In genomic region chr7:7498881-7499280, GRCh38 we compare ENCODE assay signal across 19 cellular contexts. TPM values are rescaled to one million over a fixed set of nuclear protein-coding genes. Genes with fewer than 3 reads are reported as not detected.
"Had no signal": no experiment of that assay in that cellular context is flagged by ENCODE, and none has a peak within 500 bp of the region (broad histone marks: within the 10 kb centered on the region; RNA-seq: fewer than 3 reads in every experiment).

No MANE protein-coding gene starts in this region.

- H3K4me1 ChIP-seq: colonic mucosa, gastrocnemius medialis, heart right ventricle, left lung had no signal

- H3K27me3 ChIP-seq: colonic mucosa, gastrocnemius medialis, heart right ventricle, left lung had no signal

- ATAC-seq: activated T-helper 17 cell treated with anti-CD3 and anti-CD28 coated beads, Interleukin-2, amount 50 U/mL, for 72 hours; gastrocnemius medialis; heart right ventricle; left lung; stimulated activated naive CD8-positive, alpha-beta T cell treated with anti-CD3 and anti-CD28 coated beads, Interleukin-15, amount 100 ng/mL, for 72 hours had no signal

- H3K4me3 ChIP-seq: colonic mucosa, gastrocnemius medialis, heart right ventricle, left lung, skin epidermis, thoracic aorta had no signal

- H3K9me3 ChIP-seq: colonic mucosa, gastrocnemius medialis, left lung, thoracic aorta had no signal

- FAIRE-seq: TTC549 had no signal

- DNase-seq: activated B cell treated with CpG ODN at 0.5 μM for 24 hours; activated CD4-positive, alpha-beta T cell treated with anti-CD3 and anti-CD28 coated beads, Interleukin-2, amount 10 ng/mL, durations not matched to agents 7 days and 5 days; activated naive CD4-positive, alpha-beta T cell treated with anti-CD3 and anti-CD28 coated beads, Interleukin-2, amount 10 ng/mL, durations not matched to agents 7 days and 5 days; activated T-cell treated with anti-CD3 and anti-CD28 coated beads for 4 hours; colonic mucosa; effector CD8-positive, alpha-beta T cell; gastrocnemius medialis; heart right ventricle; islet precursor cell; left lung; stimulated activated CD4-positive, alpha-beta T cell treated with anti-CD3 and anti-CD28 coated beads, Interleukin-4, amount 100 ng/mL, for 4 hours; stimulated activated naive CD8-positive, alpha-beta T cell treated with anti-CD3 and anti-CD28 coated beads, Interleukin-15, amount 100 ng/mL, for 72 hours; T-helper 2 cell had no signal

- H3K36me3 ChIP-seq: colonic mucosa, gastrocnemius medialis, heart right ventricle, left lung, thoracic aorta had no signal

- H3K27ac ChIP-seq: colonic mucosa, epithelial cell of prostate, gastrocnemius medialis, heart right ventricle, left lung, skin epidermis, thoracic aorta had no signal

RNA-seq across cellular contexts. Expression of gene COL28A1, which starts 36.8 kb away (rescaled TPM):
- total RNA-seq: activated CD4-positive, alpha-beta T cell treated with anti-CD3 and anti-CD28 coated beads, Interleukin-2, amount 10 ng/mL, durations not matched to agents 7 days and 5 days; activated CD8-positive, alpha-beta memory T cell treated with anti-CD3 and anti-CD28 coated beads for 36 hours had no signal
